ENCODE assay signal across 16 cellular contexts in genomic region chr10:14736043-14736442, GRCh38. TPM values are rescaled to one million over a fixed set of nuclear protein-coding genes. Genes with fewer than 3 reads are reported as not detected.
DNase-seq lines count a peak whose midpoint lies in the region; ATAC-seq and TF ChIP-seq lines count a peak whose summit lies in the region.
"Had no signal": no experiment of that assay in that cellular context is flagged by ENCODE, and none has a peak within 500 bp of the region (broad histone marks: within the 10 kb centered on the region; RNA-seq: fewer than 3 reads in every experiment).

No MANE protein-coding gene starts in this region.

- H3K27ac ChIP-seq in heart right ventricle (peak overlapping the region in 7 of 10 donors; percentile 57 to 83 (median 80)), mesodermal cell (ENCODE audit: low read depth, low read length, severe bottlenecking) (peak overlapping the region; percentile 81), tibial artery (peak overlapping the region; percentile 82 to 87)
- H3K27ac ChIP-seq: KMS-11, RWPE1 had no signal

- peaks cover 0 to 3% (median 0%) of the 10 kb centered on the region in 11 donors for H3K9me3 ChIP-seq in heart right ventricle
- H3K9me3 ChIP-seq in T-helper 17 cell (ENCODE audit: control insufficient read depth, low read length, poor library complexity, severe bottlenecking): no peaks in the 10 kb centered on the region
- peaks cover 11% of the 10 kb centered on the region for H3K9me3 ChIP-seq in mesodermal cell (ENCODE audit: control insufficient read depth, low read length)
- H3K9me3 ChIP-seq in tibial artery: no peaks in the 10 kb centered on the region

- peak overlapping the region; percentile 66 for H3K27ac Mint-ChIP-seq in T-helper 17 cell
- no peak overlapping the region for H3K27ac Mint-ChIP-seq in activated naive CD8-positive, alpha-beta T cell treated with anti-CD3 and anti-CD28 coated beads, Interleukin-2, amount 50 U/mL, for 24 hours

- ATAC-seq in heart right ventricle (no peak), left ventricle myocardium superior (no peak), T-helper 17 cell (no peak)
- no peak for ATAC-seq in activated naive CD8-positive, alpha-beta T cell treated with anti-CD3 and anti-CD28 coated beads, Interleukin-2, amount 50 U/mL, for 24 hours
- ATAC-seq: A549; CD8-positive, alpha-beta T cell; T-cell had no signal

- peaks cover 16% of the 10 kb centered on the region for H3K4me1 Mint-ChIP-seq in T-helper 17 cell
- peaks cover 31% of the 10 kb centered on the region for H3K4me1 Mint-ChIP-seq in activated naive CD8-positive, alpha-beta T cell treated with anti-CD3 and anti-CD28 coated beads, Interleukin-2, amount 50 U/mL, for 24 hours

- H3K4me1 ChIP-seq in heart right ventricle (peaks cover 3 to 41% (median 32%) of the 10 kb centered on the region in 9 donors), mesodermal cell (ENCODE audit: control insufficient read depth, insufficient read depth, low read length, poor library complexity, severe bottlenecking) (peaks cover 16% of the 10 kb centered on the region), tibial artery (peaks cover 0 to 57% (median 40%) of the 10 kb centered on the region in 4 donors)

- WGBS in heart right ventricle, 2 donors: 85 to 89% methylated on average over 2 of the region's 2 CpGs
- 86% methylated on average over 1 of the region's 2 CpGs; no CpG with 5 or more reads in 1 of the 2 experiments for WGBS in mesodermal cell (ENCODE audit: insufficient coverage in 2 of 2), 2 experiments

- H3K27me3 Mint-ChIP-seq in T-helper 17 cell: no peaks in the 10 kb centered on the region
- H3K27me3 Mint-ChIP-seq in activated naive CD8-positive, alpha-beta T cell treated with anti-CD3 and anti-CD28 coated beads, Interleukin-2, amount 50 U/mL, for 24 hours: no peaks in the 10 kb centered on the region
- H3K27me3 Mint-ChIP-seq: T-cell had no signal

- H3K4me3 ChIP-seq in heart right ventricle: no peak overlapping the region
- no peak overlapping the region for H3K4me3 ChIP-seq in mesodermal cell (ENCODE audit: extremely low read depth, insufficient read depth, low read length, poor library complexity, severe bottlenecking)
- H3K4me3 ChIP-seq in tibial artery: no peak overlapping the region
- H3K4me3 ChIP-seq: A549 had no signal

- no peak for TF ChIP-seq CTCF in heart right ventricle (IDR thresholded peaks at IDR 0.05)
- no peak for TF ChIP-seq CTCF in tibial artery (IDR thresholded peaks at IDR 0.05)

- no peaks in the 10 kb centered on the region for H3K27me3 ChIP-seq in heart right ventricle
- H3K27me3 ChIP-seq in tibial artery: no peaks in the 10 kb centered on the region

- H3K4me3 Mint-ChIP-seq in T-helper 17 cell: no peak overlapping the region
- no peak overlapping the region for H3K4me3 Mint-ChIP-seq in activated naive CD8-positive, alpha-beta T cell treated with anti-CD3 and anti-CD28 coated beads, Interleukin-2, amount 50 U/mL, for 24 hours
- H3K4me3 Mint-ChIP-seq: CD8-positive, alpha-beta T cell; T-cell had no signal

- DNase-seq in heart right ventricle: no peak
- no peak for DNase-seq in left ventricle myocardium superior
- no peak for DNase-seq in T-helper 17 cell
- no peak for DNase-seq in tibial artery
- no peak for DNase-seq in islet precursor cell
- no peak for DNase-seq in activated naive CD8-positive, alpha-beta T cell treated with anti-CD3 and anti-CD28 coated beads, Interleukin-2, amount 50 U/mL, for 24 hours
- DNase-seq in central memory CD4-positive, alpha-beta T cell: no peak
- DNase-seq: activated CD4-positive, CD25-positive, alpha-beta regulatory T cell treated with anti-CD3 and anti-CD28 coated beads, Interleukin-2, amount 50 U/mL, for 72 hours; CD8-positive, alpha-beta T cell; NCI-H187; NCI-H524; T-cell had no signal

- H3K36me3 Mint-ChIP-seq in T-helper 17 cell (ENCODE audit: low read depth): no peaks in the 10 kb centered on the region
- H3K36me3 Mint-ChIP-seq in activated naive CD8-positive, alpha-beta T cell treated with anti-CD3 and anti-CD28 coated beads, Interleukin-2, amount 50 U/mL, for 24 hours (ENCODE audit: low read depth): no peaks in the 10 kb centered on the region
- H3K36me3 Mint-ChIP-seq: CD8-positive, alpha-beta T cell had no signal

- H3K36me3 ChIP-seq in heart right ventricle (no peaks in the 10 kb centered on the region), mesodermal cell (ENCODE audit: control insufficient read depth, insufficient read depth, low read length) (no peaks in the 10 kb centered on the region), tibial artery (no peaks in the 10 kb centered on the region)

- intact Hi-C loops in heart right ventricle (cut with DNase I) (no loop called here), left ventricle myocardium superior (cut with micrococcal nuclease) (no loop called here), tibial artery (cut with DNase I; ENCODE audit: low total_unique reads) (loop anchor here (5.0 kb wide), 1 partner anchor 84 kb away; no protein-coding TSS in a partner anchor)

- peaks cover 3% of the 10 kb centered on the region for H3K9me3 Mint-ChIP-seq in activated naive CD8-positive, alpha-beta T cell treated with anti-CD3 and anti-CD28 coated beads, Interleukin-2, amount 50 U/mL, for 24 hours
- H3K9me3 Mint-ChIP-seq: CD8-positive, alpha-beta T cell; T-cell had no signal

RNA-seq across cellular contexts. Expression of gene FAM107B, which starts 38.7 kb away (rescaled TPM):
- total RNA-seq in heart right ventricle (10 to 100 TPM in 2 of 10 donors, 1 to 10 TPM in 8; 3.6 to 18.5 (median 6.5) TPM), left ventricle myocardium superior (3.4 TPM), T-helper 17 cell (100 to 1,000 TPM; 258 to 399 TPM)
- polyA plus RNA-seq in heart right ventricle: 1 to 10 TPM; 2.6 to 3.7 TPM
- 51.3 TPM for polyA plus RNA-seq in mesodermal cell (2013, experiment 1 of 2)
- polyA plus RNA-seq in mesodermal cell (2013, experiment 2 of 2): 51.4 TPM

Comparison
In these comparisons a context has a peak if more than half of its experiments do, and no peak if none do; other contexts are left out.
1. RNA of gene FAM107B, which starts 38.7 kb away (total RNA-seq): 258 to 399 TPM in T-helper 17 cell; 3.6 to 18.5 TPM in heart right ventricle and 3.4 TPM in left ventricle myocardium superior (single experiment); every median in the first group is over 10 times any median in the second.
2. Peak in every context shown above with its lines, with median percentiles within 50 percentile points of each other: H3K27ac ChIP-seq.